Comparison of ENCODE assay signal across 16 cellular contexts in genomic region chr20:23141450-23142161, GRCh38. TPM values are rescaled to one million over a fixed set of nuclear protein-coding genes. Genes with fewer than 3 reads are reported as not detected.
A peak's percentile ranks its signal among the peaks of the same experiment; 100 is the strongest.
DNase-seq lines count a peak whose midpoint lies in the region; ATAC-seq and TF ChIP-seq lines count a peak whose summit lies in the region.
"Had no signal": no experiment of that assay in that cellular context is flagged by ENCODE, and none has a peak within 500 bp of the region (broad histone marks: within the 10 kb centered on the region; RNA-seq: fewer than 3 reads in every experiment).

No MANE protein-coding gene starts in this region.

- peak overlapping the region; percentile 36 for H3K4me3 Mint-ChIP-seq in T-helper 2 cell treated with Interferon-gamma antibody and Interleukin-4, amounts not matched to agents 5 μg/mL and 100 μg/mL, for 36 hours
- H3K4me3 Mint-ChIP-seq in dendritic cell treated with granulocyte-macrophage colony-stimulating factor and Interleukin-4, amounts not matched to agents 40 ng/mL and 50 ng/mL, for 4 days: no peak overlapping the region
- H3K4me3 Mint-ChIP-seq: natural killer cell had no signal

- no peak for TF ChIP-seq EP300 in sigmoid colon (IDR thresholded peaks at IDR 0.05)

- no peak for DNase-seq in T-helper 2 cell treated with Interferon-gamma antibody and Interleukin-4, amounts not matched to agents 5 μg/mL and 100 μg/mL, for 36 hours (ENCODE audit: low spot score)
- DNase-seq in T-helper 2 cell: no peak
- DNase-seq in M059J (ENCODE audit: low read depth): peak; percentile 40
- DNase-seq in sigmoid colon: peak; percentile 19
- DNase-seq in NCI-H1105 treated with DMSO at 0.1 percent for 48 hours (lab: John Stamatoyannopoulos, UW): no peak
- DNase-seq: dermis blood vessel endothelial cell, natural killer cell, NCI-H1436 treated with DMSO at 0.1 percent for 48 hours, NCI-H69, Right ventricle myocardium superior, small intestine had no signal

- TF ChIP-seq POLR2A in sigmoid colon (IDR thresholded peaks at IDR 0.05): no peak

- no peak for ATAC-seq in HG03175 (IDR thresholded peaks at IDR 0.05; ENCODE audit: unreplicated experiment)
- ATAC-seq in HG03280 (IDR thresholded peaks at IDR 0.05; ENCODE audit: unreplicated experiment): no peak

- H3K9me3 ChIP-seq in sigmoid colon: no peaks in the 10 kb centered on the region
- H3K9me3 ChIP-seq: A549 had no signal

- peaks cover 3% of the 10 kb centered on the region for H3K27me3 Mint-ChIP-seq in T-helper 2 cell treated with Interferon-gamma antibody and Interleukin-4, amounts not matched to agents 5 μg/mL and 100 μg/mL, for 36 hours (ENCODE audit: low read depth)
- no peaks in the 10 kb centered on the region for H3K27me3 Mint-ChIP-seq in dendritic cell treated with granulocyte-macrophage colony-stimulating factor and Interleukin-4, amounts not matched to agents 40 ng/mL and 50 ng/mL, for 4 days

- no peak overlapping the region for H3K4me3 ChIP-seq in sigmoid colon
- H3K4me3 ChIP-seq: A549 had no signal

- H3K36me3 ChIP-seq in sigmoid colon: no peaks in the 10 kb centered on the region

- intact Hi-C loops in dendritic cell treated with granulocyte-macrophage colony-stimulating factor and Interleukin-4, amounts not matched to agents 40 ng/mL and 50 ng/mL, for 4 days (cut with micrococcal nuclease): loop anchor here (5.0 kb wide), 1 partner anchor 94 kb away; the partner anchor contains the start of gene THBD
- intact Hi-C loops in sigmoid colon (cut with DNase I): no loop called here

- peaks cover 0 to 10% (median 4%) of the 10 kb centered on the region in 4 donors for H3K4me1 ChIP-seq in sigmoid colon

- H3K27me3 ChIP-seq in sigmoid colon: no peaks in the 10 kb centered on the region

- H3K36me3 Mint-ChIP-seq in T-helper 2 cell treated with Interferon-gamma antibody and Interleukin-4, amounts not matched to agents 5 μg/mL and 100 μg/mL, for 36 hours (ENCODE audit: low read depth): peaks cover 1% of the 10 kb centered on the region
- no peaks in the 10 kb centered on the region for H3K36me3 Mint-ChIP-seq in dendritic cell treated with granulocyte-macrophage colony-stimulating factor and Interleukin-4, amounts not matched to agents 40 ng/mL and 50 ng/mL, for 4 days (ENCODE audit: low read depth)
- H3K36me3 Mint-ChIP-seq: natural killer cell had no signal

- WGBS in sigmoid colon, 2 donors: 88 to 91% methylated on average over 10 of the region's 10 CpGs

- peak overlapping the region; percentile 70 for H3K27ac Mint-ChIP-seq in T-helper 2 cell treated with Interferon-gamma antibody and Interleukin-4, amounts not matched to agents 5 μg/mL and 100 μg/mL, for 36 hours
- H3K27ac Mint-ChIP-seq in dendritic cell treated with granulocyte-macrophage colony-stimulating factor and Interleukin-4, amounts not matched to agents 40 ng/mL and 50 ng/mL, for 4 days: peak overlapping the region; percentile 88
- H3K27ac Mint-ChIP-seq: natural killer cell had no signal

- no peak for TF ChIP-seq CTCF in sigmoid colon (IDR thresholded peaks at IDR 0.05)

- H3K9me3 Mint-ChIP-seq in T-helper 2 cell treated with Interferon-gamma antibody and Interleukin-4, amounts not matched to agents 5 μg/mL and 100 μg/mL, for 36 hours: no peaks in the 10 kb centered on the region
- no peaks in the 10 kb centered on the region for H3K9me3 Mint-ChIP-seq in dendritic cell treated with granulocyte-macrophage colony-stimulating factor and Interleukin-4, amounts not matched to agents 40 ng/mL and 50 ng/mL, for 4 days
- H3K9me3 Mint-ChIP-seq: natural killer cell had no signal

- H3K4me1 Mint-ChIP-seq in T-helper 2 cell treated with Interferon-gamma antibody and Interleukin-4, amounts not matched to agents 5 μg/mL and 100 μg/mL, for 36 hours (ENCODE audit: low read depth): peaks cover 49% of the 10 kb centered on the region
- peaks cover 83% of the 10 kb centered on the region for H3K4me1 Mint-ChIP-seq in dendritic cell treated with granulocyte-macrophage colony-stimulating factor and Interleukin-4, amounts not matched to agents 40 ng/mL and 50 ng/mL, for 4 days (ENCODE audit: low read depth)

- H3K27ac ChIP-seq in sigmoid colon: peak overlapping the region in 3 of 4 donors; percentile 52 to 56 (median 52)

RNA-seq across cellular contexts. Expression of gene CD93, which starts 55.5 kb away (rescaled TPM):
- total RNA-seq in M059J (2014; rRNA removed; shearing (Covaris generic)): 0.96 and 1.5 TPM in 2 replicates
- 10 to 100 TPM; 14.2 to 27.2 (median 17.7) TPM for total RNA-seq in sigmoid colon
- polyA plus RNA-seq in sigmoid colon: 10 to 100 TPM in 2 of 3 donors, 1 to 10 TPM in 1; 1.8 to 14.5 (median 10.6) TPM
- polyA plus RNA-seq: A549, keratinocyte had no signal

Comparison
In these comparisons a context has a peak if more than half of its experiments do, and no peak if none do; other contexts are left out.
1. DNase-seq: peak in M059J (single experiment) and sigmoid colon (single experiment); none in T-helper 2 cell treated with Interferon-gamma antibody and Interleukin-4, amounts not matched to agents 5 μg/mL and 100 μg/mL, for 36 hours (single experiment), T-helper 2 cell (0 of 5) and NCI-H1105 treated with DMSO at 0.1 percent for 48 hours (single experiment).